Comparison of ENCODE assay signal across 15 cellular contexts in the genomic region with DNA sequence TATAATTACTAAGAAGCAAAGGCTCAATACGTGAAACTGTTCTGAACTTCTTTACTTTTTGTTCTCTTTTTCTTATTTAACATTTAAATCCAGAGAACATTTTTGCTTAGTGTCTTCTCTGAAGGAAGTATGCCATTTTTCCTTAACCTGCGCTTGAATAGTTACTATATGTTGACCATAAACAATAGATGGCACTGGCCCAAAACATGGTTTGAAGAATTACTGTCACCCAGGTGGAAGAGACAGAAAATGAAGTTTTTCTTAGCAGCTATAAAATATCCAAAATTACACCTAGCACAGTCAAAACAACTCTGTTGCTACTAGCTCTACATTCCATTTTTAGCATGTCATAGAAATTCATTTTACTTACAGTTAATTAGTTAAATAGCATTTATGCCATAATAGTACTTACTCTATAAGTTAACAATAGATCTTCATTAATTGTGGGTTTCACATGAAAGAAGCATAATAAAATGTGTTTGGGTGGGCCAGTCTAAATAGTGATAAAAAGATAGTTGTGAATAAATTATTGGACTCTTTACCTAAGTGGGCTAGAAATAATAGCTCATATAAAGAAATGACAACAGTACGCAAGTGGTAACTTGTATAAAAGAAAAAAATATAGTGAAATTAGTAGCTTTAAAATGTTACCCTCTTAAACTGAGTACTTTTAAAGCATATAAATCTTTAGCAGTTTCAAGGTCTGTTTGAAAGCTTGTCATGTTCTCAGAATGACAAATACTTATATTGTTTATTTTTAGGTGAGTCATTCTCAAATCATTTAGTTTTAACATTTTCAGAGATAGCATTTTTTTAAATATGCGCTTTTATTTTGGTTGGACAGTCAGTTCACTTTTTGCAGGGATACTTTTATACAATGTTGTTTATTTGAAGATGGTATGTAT. TPM values are rescaled to one million over a fixed set of nuclear protein-coding genes. Genes with fewer than 3 reads are reported as not detected.
DNase-seq lines count a peak whose midpoint lies in the region; FAIRE-seq and TF ChIP-seq lines count a peak whose summit lies in the region.
"Had no signal": no experiment of that assay in that cellular context is flagged by ENCODE, and none has a peak within 500 bp of the region (broad histone marks: within the 10 kb centered on the region; RNA-seq: fewer than 3 reads in every experiment).

No MANE protein-coding gene starts in this region.

- H3K4me1 ChIP-seq in Karpas-422 (ENCODE audit: low read length) (peaks cover 29% of the 10 kb centered on the region), keratinocyte (ENCODE audit: control insufficient read depth, extremely low read depth, insufficient read depth, low read length) (peaks cover 21% of the 10 kb centered on the region), sigmoid colon (peaks cover 0 to 32% (median 13%) of the 10 kb centered on the region in 4 donors)

- TF ChIP-seq CTCF in astrocyte of the spinal cord (IDR thresholded peaks at IDR 0.05; ENCODE audit: low read depth, low read length), result no peak
- no peak for TF ChIP-seq CTCF in keratinocyte (optimal IDR thresholded peaks at IDR 0.05 in 1 of 3, IDR thresholded peaks at IDR 0.05 in 1 of 3, conservative IDR thresholded peaks at IDR 0.05 in 1 of 3; ENCODE audit: extremely low read depth in 1 of 3, insufficient read depth in 2 of 3, low read length in 3 of 3)
- no peak for TF ChIP-seq CTCF in sigmoid colon (IDR thresholded peaks at IDR 0.05)

- H3K79me2 ChIP-seq in Karpas-422 (ENCODE audit: low read length) (peaks cover 74% of the 10 kb centered on the region), keratinocyte (ENCODE audit: control insufficient read depth, insufficient read depth, low read length) (peaks cover 13% of the 10 kb centered on the region)

- no peak overlapping the region for H3K4me3 ChIP-seq in Karpas-422 (ENCODE audit: low read length)
- no peak overlapping the region for H3K4me3 ChIP-seq in astrocyte of the spinal cord (ENCODE audit: low read depth, low read length)
- H3K4me3 ChIP-seq in keratinocyte (ENCODE audit: control insufficient read depth in 2 of 3, extremely low read depth in 1 of 3, insufficient read depth in 2 of 3, low read depth in 1 of 3, low read length in 3 of 3), result peak overlapping the region in 1 of 3 experiments; percentile 11
- H3K4me3 ChIP-seq in sigmoid colon, result no peak overlapping the region

- no peak overlapping the region for H2AFZ ChIP-seq in Karpas-422 (ENCODE audit: low read length)
- H2AFZ ChIP-seq in keratinocyte (ENCODE audit: control insufficient read depth, low read length), result no peak overlapping the region

- no peaks in the 10 kb centered on the region for H3K9me1 ChIP-seq in keratinocyte (ENCODE audit: control insufficient read depth, extremely low read depth, insufficient read depth, low read length)

- DNase-seq in AG08396 (ENCODE audit: low spot score) (peak; percentile 17), Karpas-422 (no peak), astrocyte of the spinal cord (ENCODE audit: low read depth, low spot score) (peak; percentile 29), keratinocyte (ENCODE audit: low read depth, low spot score) (no peak), H54 (ENCODE audit: insufficient read length, low spot score) (no peak), T-helper 1 cell (no peak), sigmoid colon (no peak), NCI-H82 treated with DMSO at 0.1 percent for 48 hours (lab: John Stamatoyannopoulos, UW; ENCODE audit: unreplicated experiment) (no peak)
- DNase-seq: activated CD4-positive, CD25-positive, alpha-beta regulatory T cell; aorta; GOT3; NCI-H146; NCI-H526; stimulated activated CD4-positive, alpha-beta T cell treated with anti-CD3 and anti-CD28 coated beads, Interleukin-15, amount 100 ng/mL, for 24 hours had no signal

- no peak for TF ChIP-seq EP300 in sigmoid colon (IDR thresholded peaks at IDR 0.05)

- WGBS in sigmoid colon, 2 donors, result 91 to 94% methylated on average over 4 of the region's 4 CpGs

- no peaks in the 10 kb centered on the region for H4K20me1 ChIP-seq in Karpas-422 (ENCODE audit: insufficient read depth, low read depth, low read length)
- no peaks in the 10 kb centered on the region for H4K20me1 ChIP-seq in keratinocyte (ENCODE audit: control insufficient read depth, extremely low read depth, insufficient read depth, low read length)

- no peaks in the 10 kb centered on the region for H3K9me3 ChIP-seq in Karpas-422 (ENCODE audit: low read length)
- no peaks in the 10 kb centered on the region for H3K9me3 ChIP-seq in keratinocyte (ENCODE audit: control insufficient read depth, low read depth, low read length)
- no peaks in the 10 kb centered on the region for H3K9me3 ChIP-seq in sigmoid colon

- H3K27ac ChIP-seq in Karpas-422 (ENCODE audit: low read length) (no peak overlapping the region), keratinocyte (ENCODE audit: control insufficient read depth, insufficient read depth, low read length) (peak overlapping the region; percentile 65), sigmoid colon (no peak overlapping the region)

- no peaks in the 10 kb centered on the region for H3K9me2 ChIP-seq in Karpas-422 (replicated peaks; ENCODE audit: insufficient read depth, low read length)

- in situ Hi-C loops in astrocyte of the spinal cord (cut with HindIII; ENCODE audit: low sequenced_read_pairs), result no loop called here

- H3K36me3 ChIP-seq in Karpas-422 (ENCODE audit: insufficient read depth, low read length) (peaks cover 68% of the 10 kb centered on the region), keratinocyte (ENCODE audit: control insufficient read depth in 2 of 2, extremely low read depth in 1 of 2, insufficient read depth in 2 of 2, low read length in 2 of 2) (peaks cover 5 to 8% of the 10 kb centered on the region in 2 experiments), sigmoid colon (peaks cover 0 to 39% (median 5%) of the 10 kb centered on the region in 4 donors)

- H3K4me2 ChIP-seq in Karpas-422 (ENCODE audit: low read depth, low read length, poor library complexity, severe bottlenecking), result peak overlapping the region; percentile 2
- H3K4me2 ChIP-seq in keratinocyte (ENCODE audit: control insufficient read depth, extremely low read depth, insufficient read depth, low read depth, low read length), result peak overlapping the region; percentile 65

- H3K27me3 ChIP-seq in Karpas-422 (ENCODE audit: low read length) (no peaks in the 10 kb centered on the region), keratinocyte (ENCODE audit: control insufficient read depth, extremely low read depth, insufficient read depth, low read length) (no peaks in the 10 kb centered on the region), sigmoid colon (no peaks in the 10 kb centered on the region)

- FAIRE-seq in keratinocyte (lab: Jason Lieb, UNC) (no peak), H54 (lab: Jason Lieb, UNC) (no peak)
- FAIRE-seq: urothelium cell line had no signal

- dilution Hi-C loops in keratinocyte (cut with MboI; ENCODE audit: extremely low pct_ligation_motif_present, low sequenced_read_pairs), result no loop called here

- intact Hi-C loops in sigmoid colon (cut with DNase I), result no loop called here

- H3K9ac ChIP-seq in Karpas-422 (ENCODE audit: low read length) (no peak overlapping the region), keratinocyte (ENCODE audit: control insufficient read depth, extremely low read depth, insufficient read depth, low read length) (no peak overlapping the region)

- no peak for TF ChIP-seq POLR2A in H54 (IDR thresholded peaks at IDR 0.05; ENCODE audit: low read depth, low read length)
- TF ChIP-seq POLR2A in sigmoid colon (IDR thresholded peaks at IDR 0.05), result no peak

RNA-seq across cellular contexts. Expression of gene ETAA1, which starts 3.7 kb away (rescaled TPM):
- total RNA-seq in Karpas-422 (2014; rRNA removed; shearing (Covaris generic); ENCODE audit: low replicate concordance), result 22.9 and 38.2 TPM in 2 replicates
- polyA plus RNA-seq in keratinocyte (5.5 to 11.5 TPM (median 6.4 TPM) in 3 replicates), sigmoid colon (1 to 10 TPM; 3.0 to 4.8 (median 4.2) TPM)
- polyA plus RNA-seq in keratinocyte (2011; ENCODE audit: low read depth), result 8.6 TPM
- polyA plus RNA-seq in keratinocyte (2011; cell fraction: cytosol; rRNA removed), result 4.0 and 8.3 TPM in 2 replicates
- 8.5 and 11.8 TPM in 2 replicates for polyA plus RNA-seq in keratinocyte (2011; cell fraction: nucleus; rRNA removed)
- 5.8 and 6.9 TPM in 2 replicates for polyA plus RNA-seq in keratinocyte (2012; ENCODE audit: low replicate concordance)
- polyA minus RNA-seq in keratinocyte, result 0.39 to 8.8 TPM (median 2.7 TPM) in 3 replicates
- 5.6 TPM for polyA minus RNA-seq in keratinocyte (2011; cell fraction: cytosol; rRNA and poly(A)+ RNA removed)
- polyA minus RNA-seq in keratinocyte (2011; cell fraction: nucleus; rRNA and poly(A)+ RNA removed), result 3.2 and 7.0 TPM in 2 replicates
- 10 to 100 TPM; 12.1 to 20.0 (median 15.8) TPM for total RNA-seq in sigmoid colon

Comparison
In these comparisons a context has a peak if more than half of its experiments do, and no peak if none do; other contexts are left out.
1. DNase-seq: peak in AG08396 (single experiment) and astrocyte of the spinal cord (single experiment); none in Karpas-422 (single experiment), keratinocyte (single experiment), H54 (single experiment), T-helper 1 cell (0 of 5), sigmoid colon (single experiment) and NCI-H82 treated with DMSO at 0.1 percent for 48 hours (single experiment).